In genomic region chr1:160206421-160207117, GRCh38 we compare ENCODE assay signal across 1 cellular context.
TF ChIP-seq lines count a peak whose summit lies in the region.

No MANE protein-coding gene starts in this region.

TF ChIP-seq in K562, 482 proteins besides CTCF, POLR2A, EP300 and RAD21:
- 0 out of 2 replicates have a peak, but pooled peaks have one; percentile 13 for TF ChIP-seq EHMT2 (IDR thresholded peaks at IDR 0.05)
- TF ChIP-seq U2AF2 (optimal IDR thresholded peaks at IDR 0.05; ENCODE audit: low read depth, low read length) = no peak
- no peak for TF ChIP-seq MED1 (CRISPR knock-in tag; IDR thresholded peaks at IDR 0.05; ENCODE audit: borderline replicate concordance)
- TF ChIP-seq NFRKB (IDR thresholded peaks at IDR 0.05; ENCODE audit: low read depth) = 0 out of 2 replicates have a peak, but pooled peaks have one; percentile 19
- 0 out of 2 replicates have a peak, but pooled peaks have one; percentile 0 for TF ChIP-seq ZNF740 (CRISPR knock-in tag; IDR thresholded peaks at IDR 0.05)
- TF ChIP-seq ZNF740 (tag; IDR thresholded peaks at IDR 0.05) = no peak
- 0 out of 2 replicates have a peak, but pooled peaks have one; percentile 7 for TF ChIP-seq SPI1 (IDR thresholded peaks at IDR 0.05; ENCODE audit: borderline replicate concordance, low read depth, low read length)
- TF ChIP-seq PPARD (CRISPR knock-in tag; IDR thresholded peaks at IDR 0.05) = no peak
- peak; percentile 23; the same call in 1 of the 2 replicates for TF ChIP-seq ARID1B (IDR thresholded peaks at IDR 0.05)
- peak; percentile 31 for TF ChIP-seq SUPT5H (IDR thresholded peaks at IDR 0.05)
- 0 out of 4 replicates have a peak, but pooled peaks of 1 of the 2 experiments have one; percentile 66 for TF ChIP-seq CSDE1 (IDR thresholded peaks at IDR 0.05)
- 0 out of 2 replicates have a peak, but pooled peaks have one; percentile 21 for TF ChIP-seq THRAP3 (IDR thresholded peaks at IDR 0.05; ENCODE audit: borderline replicate concordance)
- TF ChIP-seq TAL1 (IDR thresholded peaks at IDR 0.05) = no peak
TF ChIP-seq in K562: peak in this region for 8.
